ENCODE assay signal across 25 cellular contexts in the genomic region with DNA sequence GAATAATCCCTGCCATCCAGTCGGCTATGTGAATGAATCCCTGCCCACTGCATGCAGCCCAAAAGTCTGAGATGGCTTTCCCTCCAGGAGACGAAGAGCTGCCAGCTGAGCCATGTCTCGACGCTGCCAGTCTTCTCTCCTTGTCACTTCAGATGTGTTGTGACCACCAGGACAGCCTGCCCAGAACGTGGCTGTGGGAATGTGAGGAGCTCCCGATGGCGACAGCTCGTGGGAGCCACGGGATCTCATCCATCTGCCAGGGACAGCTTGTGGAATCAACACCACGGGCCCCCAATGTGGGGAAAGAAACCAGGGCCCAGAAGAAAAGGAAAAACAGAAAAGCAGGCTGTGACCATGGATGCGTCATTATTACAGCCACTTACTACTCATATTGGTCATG.
"Had no signal": no experiment of that assay in that cellular context is flagged by ENCODE, and none has a peak within 500 bp of the region (broad histone marks: within the 10 kb centered on the region; RNA-seq: fewer than 3 reads in every experiment).

No MANE protein-coding gene starts in this region.

- ATAC-seq: esophagus mucosa; gastrocnemius medialis; left lobe of liver; mucosa of descending colon; natural killer cell treated with Interleukin-12 subunit alpha and Interleukin-12 subunit beta and Interleukin-15 and Interleukin-18, amount 100 ng/mL, for 72 hours; sciatic nerve; stimulated activated memory B cell treated with anti-CD40 and anti-IgM and Interleukin-4, amounts not matched to agents 10 μg/mL and 1 μg/mL and 100 μg/mL, for 72 hours; stimulated activated naive CD8-positive, alpha-beta T cell treated with anti-CD3 and anti-CD28 coated beads, Interleukin-15, Interleukin-2, amounts not matched to agents 100 U/mL and 50 U/mL, for 24 hours had no signal

- FAIRE-seq: keratinocyte had no signal

- H3K4me1 Mint-ChIP-seq: memory B cell; mesothelial cell of epicardium; naive B cell; neural crest cell; stimulated activated memory B cell treated with anti-CD40 and anti-IgM and Interleukin-4, amounts not matched to agents 10 μg/mL and 1 μg/mL and 100 μg/mL, for 72 hours had no signal

- H3K27ac ChIP-seq: epithelial cell of prostate, gastrocnemius medialis, neutrophil, parathyroid adenoma, transverse colon, vagina had no signal

- H3K9me3 Mint-ChIP-seq: mesothelial cell of epicardium; natural killer cell treated with Interleukin-12 subunit alpha and Interleukin-12 subunit beta and Interleukin-15 and Interleukin-18, amount 100 ng/mL, for 72 hours; neural crest cell; stimulated activated memory B cell treated with anti-CD40 and anti-IgM and Interleukin-4, amounts not matched to agents 10 μg/mL and 1 μg/mL and 100 μg/mL, for 72 hours had no signal

- H3K9ac ChIP-seq: parathyroid adenoma had no signal

- H3K27me3 Mint-ChIP-seq: stimulated activated memory B cell treated with anti-CD40 and anti-IgM and Interleukin-4, amounts not matched to agents 10 μg/mL and 1 μg/mL and 100 μg/mL, for 72 hours had no signal

- H3K4me3 Mint-ChIP-seq: memory B cell; mesothelial cell of epicardium; naive B cell; natural killer cell treated with Interleukin-12 subunit alpha and Interleukin-12 subunit beta and Interleukin-15 and Interleukin-18, amount 100 ng/mL, for 72 hours; neural crest cell; stimulated activated memory B cell treated with anti-CD40 and anti-IgM and Interleukin-4, amounts not matched to agents 10 μg/mL and 1 μg/mL and 100 μg/mL, for 72 hours had no signal

- DNase-seq: cortex of kidney; effector CD4-positive, alpha-beta T cell; foreskin fibroblast; gastrocnemius medialis; mucosa of descending colon; naive B cell; stimulated activated CD4-positive, alpha-beta T cell treated with anti-CD3 and anti-CD28 coated beads, Interleukin-4, amount 100 ng/mL, for 4 hours; stimulated activated naive CD8-positive, alpha-beta T cell treated with anti-CD3 and anti-CD28 coated beads, Interleukin-15, Interleukin-2, amounts not matched to agents 100 U/mL and 50 U/mL, for 24 hours; transverse colon had no signal

- H3K27ac Mint-ChIP-seq: memory B cell; mesothelial cell of epicardium; naive B cell; natural killer cell treated with Interleukin-12 subunit alpha and Interleukin-12 subunit beta and Interleukin-15 and Interleukin-18, amount 100 ng/mL, for 72 hours; progenitor cell of endocrine pancreas; stimulated activated memory B cell treated with anti-CD40 and anti-IgM and Interleukin-4, amounts not matched to agents 10 μg/mL and 1 μg/mL and 100 μg/mL, for 72 hours had no signal

- H3K4me3 ChIP-seq: gastrocnemius medialis, lung, mucosa of descending colon, smooth muscle cell, transverse colon, vagina had no signal

- H3K36me3 Mint-ChIP-seq: memory B cell; mesothelial cell of epicardium; natural killer cell treated with Interleukin-12 subunit alpha and Interleukin-12 subunit beta and Interleukin-15 and Interleukin-18, amount 100 ng/mL, for 72 hours; stimulated activated memory B cell treated with anti-CD40 and anti-IgM and Interleukin-4, amounts not matched to agents 10 μg/mL and 1 μg/mL and 100 μg/mL, for 72 hours had no signal

- H3K36me3 ChIP-seq: gastrocnemius medialis, neutrophil, transverse colon, vagina had no signal

- H3K9me3 ChIP-seq: gastrocnemius medialis, mucosa of descending colon, neutrophil, transverse colon, vagina had no signal

- H3K4me1 ChIP-seq: gastrocnemius medialis, parathyroid adenoma, vagina had no signal

- H3K27me3 ChIP-seq: transverse colon, vagina had no signal
